Comparison of ENCODE assay signal across 22 cellular contexts in genomic region chr14:93136009-93136408, GRCh38.
"Had no signal": no experiment of that assay in that cellular context is flagged by ENCODE, and none has a peak within 500 bp of the region (broad histone marks: within the 10 kb centered on the region; RNA-seq: fewer than 3 reads in every experiment).

No MANE protein-coding gene starts in this region.

- H3K4me3 Mint-ChIP-seq: activated CD8-positive, alpha-beta T cell treated with anti-CD3 and anti-CD28 coated beads for 36 hours; activated naive CD4-positive, alpha-beta T cell treated with anti-CD3 and anti-CD28 coated beads, Interleukin-2, amount 10 ng/mL, durations not matched to agents 7 days and 5 days; activated T-cell treated with anti-CD3 and anti-CD28 coated beads, Interleukin-2, amount 50 U/mL, for 4 hours; nephron progenitor cell had no signal

- H3K27ac Mint-ChIP-seq: activated CD8-positive, alpha-beta T cell treated with anti-CD3 and anti-CD28 coated beads for 36 hours; activated naive CD4-positive, alpha-beta T cell treated with anti-CD3 and anti-CD28 coated beads, Interleukin-2, amount 10 ng/mL, durations not matched to agents 7 days and 5 days; nephron progenitor cell had no signal

- H3K9me3 ChIP-seq: gastrocnemius medialis, lower lobe of right lung, psoas muscle, suprapubic skin, upper lobe of left lung had no signal

- H3K27ac ChIP-seq: gastrocnemius medialis, lower lobe of right lung, psoas muscle, skin epidermis, suprapubic skin, upper lobe of left lung had no signal

- H3K27me3 ChIP-seq: gastrocnemius medialis, suprapubic skin, upper lobe of left lung had no signal

- H3K36me3 Mint-ChIP-seq: activated naive CD4-positive, alpha-beta T cell treated with anti-CD3 and anti-CD28 coated beads, Interleukin-2, amount 10 ng/mL, durations not matched to agents 7 days and 5 days had no signal

- H3K9me3 Mint-ChIP-seq: activated CD8-positive, alpha-beta T cell treated with anti-CD3 and anti-CD28 coated beads for 36 hours; activated naive CD4-positive, alpha-beta T cell treated with anti-CD3 and anti-CD28 coated beads, Interleukin-2, amount 10 ng/mL, durations not matched to agents 7 days and 5 days; activated T-cell treated with anti-CD3 and anti-CD28 coated beads, Interleukin-2, amount 50 U/mL, for 4 hours; nephron progenitor cell had no signal

- ATAC-seq: activated CD8-positive, alpha-beta T cell treated with anti-CD3 and anti-CD28 coated beads for 36 hours; activated T-cell treated with anti-CD3 and anti-CD28 coated beads, Interleukin-2, amount 50 U/mL, for 4 hours; esophagus mucosa; gastrocnemius medialis; lower lobe of right lung; psoas muscle; right cardiac atrium; stimulated activated naive CD8-positive, alpha-beta T cell treated with anti-CD3 and anti-CD28 coated beads, Interleukin-15, Interleukin-2, amounts not matched to agents 100 U/mL and 50 U/mL, for 24 hours had no signal

- H3K27me3 Mint-ChIP-seq: activated CD8-positive, alpha-beta T cell treated with anti-CD3 and anti-CD28 coated beads for 36 hours had no signal

- H3K36me3 ChIP-seq: gastrocnemius medialis, lower lobe of right lung, suprapubic skin, upper lobe of left lung had no signal

- H3K4me1 ChIP-seq: gastrocnemius medialis, psoas muscle had no signal

- H3K4me3 ChIP-seq: gastrocnemius medialis, lower lobe of right lung, psoas muscle, skin epidermis, suprapubic skin, upper lobe of left lung had no signal

- DNase-seq: activated CD4-positive, alpha-beta T cell treated with anti-CD3 and anti-CD28 coated beads for 48 hours; activated CD4-positive, CD25-positive, alpha-beta regulatory T cell; activated CD8-positive, alpha-beta T cell treated with anti-CD3 and anti-CD28 coated beads for 36 hours; activated effector memory CD4-positive, alpha-beta T cell treated with Interleukin-2 at 50 U/mL for 16 hours; activated naive CD4-positive, alpha-beta T cell treated with anti-CD3 and anti-CD28 coated beads, Interleukin-2, amount 10 ng/mL, durations not matched to agents 7 days and 5 days; activated T-cell treated with anti-CD3 and anti-CD28 coated beads, Interleukin-2, amount 50 U/mL, for 4 hours; aorta; effector CD8-positive, alpha-beta T cell; gastrocnemius medialis; head of caudate nucleus; lower lobe of right lung; nephron progenitor cell; occipital lobe; right cardiac atrium; stimulated activated naive CD8-positive, alpha-beta T cell treated with anti-CD3 and anti-CD28 coated beads, Interleukin-15, Interleukin-2, amounts not matched to agents 100 U/mL and 50 U/mL, for 24 hours; T-helper 1 cell; T-helper 9 cell; upper lobe of left lung had no signal
